Comparison of ENCODE assay signal across 23 cellular contexts in the genomic region with DNA sequence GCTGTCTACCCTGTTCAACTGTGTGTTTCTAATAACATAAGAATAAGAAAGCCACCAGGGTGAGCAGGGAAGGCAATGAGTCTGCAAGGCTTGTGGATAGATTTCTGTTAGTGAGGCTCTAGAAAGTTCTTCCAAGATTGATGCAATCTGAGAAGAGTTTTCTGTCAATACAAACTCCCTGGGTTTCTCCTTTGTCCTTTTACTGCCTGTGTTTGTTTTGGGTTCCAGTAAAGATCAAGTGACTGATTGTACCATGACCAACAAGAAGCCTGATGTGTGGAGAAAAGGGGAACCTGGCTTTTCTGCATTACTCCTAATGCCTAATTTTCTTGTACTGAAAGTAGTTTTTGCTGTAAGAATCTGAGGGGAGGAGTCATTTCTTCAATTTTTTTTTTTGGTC.
"Had no signal": no experiment of that assay in that cellular context is flagged by ENCODE, and none has a peak within 500 bp of the region (broad histone marks: within the 10 kb centered on the region; RNA-seq: fewer than 3 reads in every experiment).

No MANE protein-coding gene starts in this region.

- H3K9me3 ChIP-seq: esophagus squamous epithelium, lower lobe of right lung, prostate gland, right atrium auricular region, testis, tibial artery had no signal

- H3K4me2 ChIP-seq: smooth muscle cell had no signal

- H3K27ac Mint-ChIP-seq: effector memory CD8-positive, alpha-beta T cell; naive thymus-derived CD4-positive, alpha-beta T cell; nephron; type B pancreatic cell had no signal

- H3K4me3 ChIP-seq: esophagus squamous epithelium, lower lobe of right lung, prostate gland, right atrium auricular region, smooth muscle cell, testis, tibial artery had no signal

- H3K4me1 ChIP-seq: esophagus squamous epithelium, lower lobe of right lung, prostate gland, right atrium auricular region, testis, tibial artery had no signal

- H3K27ac ChIP-seq: esophagus squamous epithelium, lower lobe of right lung, prostate gland, right atrium auricular region, testis, tibial artery had no signal

- H3K4me1 Mint-ChIP-seq: naive thymus-derived CD4-positive, alpha-beta T cell had no signal

- H3K4me3 Mint-ChIP-seq: effector memory CD8-positive, alpha-beta T cell; naive thymus-derived CD4-positive, alpha-beta T cell; nephron; type B pancreatic cell had no signal

- ATAC-seq: effector memory CD8-positive, alpha-beta T cell; left ventricle myocardium superior; lower lobe of right lung; naive thymus-derived CD4-positive, alpha-beta T cell; sciatic nerve had no signal

- H3K36me3 Mint-ChIP-seq: naive thymus-derived CD4-positive, alpha-beta T cell; type B pancreatic cell had no signal

- H3K36me3 ChIP-seq: esophagus squamous epithelium, lower lobe of right lung, prostate gland, right atrium auricular region, tibial artery had no signal

- H3K9me3 Mint-ChIP-seq: nephron, type B pancreatic cell had no signal

- H3K27me3 ChIP-seq: esophagus squamous epithelium, right atrium auricular region, testis, tibial artery had no signal

- H3K27me3 Mint-ChIP-seq: effector memory CD8-positive, alpha-beta T cell; naive thymus-derived CD4-positive, alpha-beta T cell; type B pancreatic cell had no signal

- DNase-seq: cortex of kidney; effector memory CD8-positive, alpha-beta T cell; erythroblast; esophagus squamous epithelium; head of caudate nucleus; left ventricle myocardium superior; lower lobe of right lung; naive thymus-derived CD4-positive, alpha-beta T cell; nucleus accumbens; stimulated activated CD4-positive, alpha-beta T cell treated with anti-CD3 and anti-CD28 coated beads, Interleukin-12 subunit alpha, Interleukin-12 subunit beta, amount 100 ng/mL, for 4 hours; stimulated activated CD4-positive, alpha-beta T cell treated with anti-CD3 and anti-CD28 coated beads, Interleukin-1b, Interleukin-23, amount 100 ng/mL, for 48 hours; stimulated activated CD4-positive, alpha-beta T cell treated with anti-CD3 and anti-CD28 coated beads, Interleukin-4, amount 100 ng/mL, for 1 hour; stimulated activated CD8-positive, alpha-beta memory T cell treated with anti-CD3 and anti-CD28 coated beads, Interleukin-4, amount 100 ng/mL, for 48 hours; stimulated activated naive CD4-positive, alpha-beta T cell treated with Interleukin-2 at 50 U/mL for 16 hours; substantia nigra; testis; tibial artery had no signal
